14 cellular contexts compared by ENCODE assay signal in the genomic region with DNA sequence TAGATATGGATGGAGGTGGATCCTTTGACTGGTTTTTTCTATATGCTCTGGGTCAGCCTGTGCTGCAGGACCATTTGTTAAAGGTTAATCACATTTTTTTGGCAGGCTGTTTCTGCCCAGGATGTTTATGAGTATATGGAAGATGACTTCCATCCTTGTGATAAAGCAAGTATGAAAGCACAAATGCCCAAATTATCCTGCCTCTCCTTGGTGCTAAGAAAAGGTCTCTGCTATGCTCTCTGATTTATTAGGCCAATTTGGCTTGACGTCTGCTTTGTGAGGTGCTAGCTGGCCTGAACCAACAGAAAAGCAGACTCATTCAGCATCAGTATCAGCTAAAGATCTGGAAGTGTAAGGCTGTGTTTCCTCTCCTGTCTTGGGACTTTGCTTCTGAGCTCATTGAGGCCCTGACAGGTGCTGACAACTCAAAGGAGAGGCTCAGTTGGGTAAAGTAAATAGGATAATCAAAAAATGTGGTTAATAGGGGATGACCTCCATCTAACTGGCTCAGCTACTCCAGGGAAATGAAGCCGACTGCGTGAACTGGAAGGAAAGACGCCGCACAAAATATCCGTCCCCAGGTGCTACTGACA. TPM values are rescaled to one million over a fixed set of nuclear protein-coding genes. Genes with fewer than 3 reads are reported as not detected.
DNase-seq lines count a peak whose midpoint lies in the region; ATAC-seq, FAIRE-seq and TF ChIP-seq lines count a peak whose summit lies in the region.
"Had no signal": no experiment of that assay in that cellular context is flagged by ENCODE, and none has a peak within 500 bp of the region (broad histone marks: within the 10 kb centered on the region; RNA-seq: fewer than 3 reads in every experiment).

No MANE protein-coding gene starts in this region.

- peaks cover 39% of the 10 kb centered on the region for H3K4me1 ChIP-seq in astrocyte (ENCODE audit: insufficient read depth, low read length)
- H3K4me1 ChIP-seq in stomach smooth muscle (ENCODE audit: control insufficient read depth, insufficient read depth, low read length) = peaks cover 59% of the 10 kb centered on the region

- no peaks in the 10 kb centered on the region for H3K9me3 Mint-ChIP-seq in astrocyte (ENCODE audit: unreplicated experiment)
- H3K9me3 Mint-ChIP-seq in memory B cell = no peaks in the 10 kb centered on the region

- H3K36me3 Mint-ChIP-seq in astrocyte (ENCODE audit: low read depth, unreplicated experiment) (peaks cover 5% of the 10 kb centered on the region), memory B cell (peaks cover 17% of the 10 kb centered on the region)

- H3K36me3 ChIP-seq in astrocyte (ENCODE audit: insufficient read depth, low read length) (peaks cover 28% of the 10 kb centered on the region), stomach smooth muscle (ENCODE audit: control insufficient read depth in 2 of 2, insufficient read depth in 2 of 2, low read length in 2 of 2) (peaks cover 21 to 23% of the 10 kb centered on the region in 2 donors)

- H3K4me3 ChIP-seq in LNCaP clone FGC (ENCODE audit: low read depth, low read length) = peak overlapping the region; percentile 6; the same call in 1 of the 2 replicates
- no peak overlapping the region for H3K4me3 ChIP-seq in astrocyte (ENCODE audit: insufficient read depth, low read depth, low read length)
- H3K4me3 ChIP-seq in stomach smooth muscle (ENCODE audit: low read length in 2 of 2) = peak overlapping the region in 1 of 2 donors; percentile 3

- H3K9ac ChIP-seq in astrocyte (ENCODE audit: low read length) = no peak overlapping the region
- peak overlapping the region; percentile 22 to 42 for H3K9ac ChIP-seq in stomach smooth muscle (ENCODE audit: low read length in 2 of 2)

- no peaks in the 10 kb centered on the region for H3K9me3 ChIP-seq in astrocyte (ENCODE audit: insufficient read depth, low read depth, low read length)
- no peaks in the 10 kb centered on the region for H3K9me3 ChIP-seq in stomach smooth muscle (ENCODE audit: control insufficient read depth in 2 of 2, low read length in 2 of 2)

- no peak overlapping the region for H3K27ac ChIP-seq in astrocyte (ENCODE audit: low read depth, low read length)
- peak overlapping the region; percentile 75 for H3K27ac ChIP-seq in stomach smooth muscle (ENCODE audit: low read length)
- H3K27ac ChIP-seq: C4-2B had no signal

- H4K20me1 ChIP-seq in astrocyte (ENCODE audit: insufficient read depth, low read length) = peaks cover 3% of the 10 kb centered on the region

- no peak overlapping the region for H3K4me2 ChIP-seq in astrocyte (ENCODE audit: low read length)

- TF ChIP-seq CTCF in LNCaP clone FGC (IDR thresholded peaks at IDR 0.05; ENCODE audit: control insufficient read depth, extremely low read depth, insufficient read depth) (no peak), astrocyte (IDR thresholded peaks at IDR 0.05; ENCODE audit: insufficient read depth, low read depth, low read length) (no peak)

- H2AFZ ChIP-seq in astrocyte (ENCODE audit: low read depth, low read length) = no peak overlapping the region

- H3K79me2 ChIP-seq in astrocyte (ENCODE audit: insufficient read depth, low read length) = no peaks in the 10 kb centered on the region

- H3K27me3 ChIP-seq in astrocyte (ENCODE audit: insufficient read depth, low read length) (no peaks in the 10 kb centered on the region), stomach smooth muscle (ENCODE audit: control insufficient read depth in 1 of 2, insufficient read depth in 2 of 2, low read length in 2 of 2) (no peaks in the 10 kb centered on the region)

- ATAC-seq in memory B cell (ENCODE audit: low read depth) = no peak

- peak; percentile 13 for FAIRE-seq in astrocyte (lab: Jason Lieb, UNC)

- H3K4me1 Mint-ChIP-seq in astrocyte (ENCODE audit: low read depth, unreplicated experiment) (peaks cover 37% of the 10 kb centered on the region), memory B cell (peaks cover 2% of the 10 kb centered on the region)

- H3K27ac Mint-ChIP-seq in astrocyte (ENCODE audit: unreplicated experiment) (peak overlapping the region; percentile 53), memory B cell (peak overlapping the region; percentile 8)

- no peaks in the 10 kb centered on the region for H3K27me3 Mint-ChIP-seq in astrocyte (ENCODE audit: low read depth, unreplicated experiment)
- H3K27me3 Mint-ChIP-seq in memory B cell = no peaks in the 10 kb centered on the region

- no peak for DNase-seq in LNCaP clone FGC (ENCODE audit: low read depth)
- no peak for DNase-seq in astrocyte (ENCODE audit: low read depth)
- no peak for DNase-seq in memory B cell (ENCODE audit: low spot score in 2 of 2)
- no peak for DNase-seq in RKO (ENCODE audit: low spot score)
- no peak for DNase-seq in iPS-NIHi11 (ENCODE audit: low spot score)
- DNase-seq in AML-193 (lab: John Stamatoyannopoulos, UW) = no peak
- DNase-seq in NCI-H2029 (lab: John Stamatoyannopoulos, UW) = no peak
- DNase-seq: activated CD4-positive, alpha-beta T cell treated with anti-CD3 and anti-CD28 coated beads, Interleukin-2, amount 50 U/mL, for 1 hour; midbrain; NCI-H1092; NCI-H345; T-helper 9 cell had no signal

- H3K4me3 Mint-ChIP-seq in astrocyte (ENCODE audit: unreplicated experiment) (no peak overlapping the region), memory B cell (no peak overlapping the region)

RNA-seq across cellular contexts. Expression of a gene that starts 15.2 kb away (rescaled TPM):
- total RNA-seq in astrocyte = 37.0 and 38.3 TPM in 2 replicates

RNA-seq across cellular contexts. Expression of a gene that starts 26.9 kb away (rescaled TPM):
- 85.1 and 93.0 TPM in 2 replicates for total RNA-seq in astrocyte

RNA-seq across cellular contexts. Expression of a gene that starts 57.9 kb away (rescaled TPM):
- total RNA-seq in astrocyte = 0.41 and 0.55 TPM in 2 replicates
